Comparison of ENCODE assay signal across 19 cellular contexts in the genomic region with DNA sequence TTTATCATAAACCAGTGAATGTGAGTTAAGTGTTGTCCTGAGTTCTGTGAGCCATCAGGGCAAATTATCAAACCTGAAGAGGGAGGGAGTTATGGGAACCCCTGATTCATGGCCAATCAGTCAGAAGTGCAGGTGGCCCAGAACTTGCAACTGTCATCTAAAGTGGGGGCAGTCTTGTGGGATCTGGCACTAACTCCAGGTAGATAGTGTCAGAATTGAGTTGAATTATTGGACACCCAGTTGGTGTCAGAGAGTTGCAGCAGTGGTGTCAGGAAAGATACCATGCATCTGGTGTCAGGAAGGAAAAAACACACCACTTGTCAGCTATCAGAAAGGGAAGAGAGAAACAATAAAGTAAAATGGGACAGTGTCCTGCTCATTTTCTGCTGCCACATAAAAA. TPM values are rescaled to one million over a fixed set of nuclear protein-coding genes. Genes with fewer than 3 reads are reported as not detected.
"Had no signal": no experiment of that assay in that cellular context is flagged by ENCODE, and none has a peak within 500 bp of the region (broad histone marks: within the 10 kb centered on the region; RNA-seq: fewer than 3 reads in every experiment).

No MANE protein-coding gene starts in this region.

- H3K4me3 Mint-ChIP-seq: natural killer cell treated with Interleukin-12 subunit alpha and Interleukin-12 subunit beta and Interleukin-15 and Interleukin-18, amount 100 ng/mL, for 72 hours; stimulated activated effector memory CD8-positive, alpha-beta T cell treated with anti-CD3 and anti-CD28 coated beads, Interleukin-12 subunit alpha, Interleukin-12 subunit beta, amount 100 ng/mL, for 72 hours had no signal

- H3K4me3 ChIP-seq: gastrocnemius medialis, lower lobe of right lung, pancreas, right lobe of liver, tibial artery, upper lobe of right lung had no signal

- H3K36me3 ChIP-seq: gastrocnemius medialis, lower lobe of right lung, pancreas, right lobe of liver, tibial artery, upper lobe of right lung had no signal

- H3K27ac Mint-ChIP-seq: progenitor cell of endocrine pancreas; stimulated activated effector memory CD8-positive, alpha-beta T cell treated with anti-CD3 and anti-CD28 coated beads, Interleukin-12 subunit alpha, Interleukin-12 subunit beta, amount 100 ng/mL, for 72 hours had no signal

- H3K27ac ChIP-seq: gastrocnemius medialis, lower lobe of right lung, pancreas, right lobe of liver, tibial artery, upper lobe of right lung had no signal

- H3K4me1 ChIP-seq: lower lobe of right lung, pancreas, right lobe of liver, tibial artery, upper lobe of right lung had no signal

- H3K9me3 Mint-ChIP-seq: natural killer cell treated with Interleukin-12 subunit alpha and Interleukin-12 subunit beta and Interleukin-15 and Interleukin-18, amount 100 ng/mL, for 72 hours had no signal

- H3K27me3 Mint-ChIP-seq: progenitor cell of endocrine pancreas had no signal

- H3K9me3 ChIP-seq: lower lobe of right lung, pancreas, tibial artery, upper lobe of right lung had no signal

- ATAC-seq: esophagus mucosa; gastrocnemius medialis; left lobe of liver; lower lobe of right lung; natural killer cell treated with Interleukin-12 subunit alpha and Interleukin-12 subunit beta and Interleukin-15 and Interleukin-18, amount 100 ng/mL, for 72 hours; pancreas; right lobe of liver; stimulated activated effector memory CD8-positive, alpha-beta T cell treated with anti-CD3 and anti-CD28 coated beads, Interleukin-12 subunit alpha, Interleukin-12 subunit beta, amount 100 ng/mL, for 72 hours; stimulated activated naive CD8-positive, alpha-beta T cell treated with anti-CD3 and anti-CD28 coated beads, Interleukin-15, Interleukin-2, amounts not matched to agents 100 U/mL and 50 U/mL, for 24 hours; upper lobe of right lung had no signal

- H3K36me3 Mint-ChIP-seq: stimulated activated effector memory CD8-positive, alpha-beta T cell treated with anti-CD3 and anti-CD28 coated beads, Interleukin-12 subunit alpha, Interleukin-12 subunit beta, amount 100 ng/mL, for 72 hours had no signal

- H3K27me3 ChIP-seq: right lobe of liver, tibial artery, upper lobe of right lung had no signal

- DNase-seq: effector memory CD4-positive, alpha-beta T cell; gastrocnemius medialis; lower lobe of right lung; mesenchymal stem cell; midbrain; occipital lobe; pancreas; right lobe of liver; stimulated activated CD4-positive, alpha-beta T cell treated with anti-CD3 and anti-CD28 coated beads, Interleukin-4, amount 100 ng/mL, for 1 hour; stimulated activated CD8-positive, alpha-beta memory T cell treated with anti-CD3 and anti-CD28 coated beads, Interleukin-4, amount 100 ng/mL, for 48 hours; stimulated activated naive CD8-positive, alpha-beta T cell treated with anti-CD3 and anti-CD28 coated beads, Interleukin-15, Interleukin-2, amounts not matched to agents 100 U/mL and 50 U/mL, for 24 hours; tibial artery; upper lobe of right lung had no signal

RNA-seq across cellular contexts. Expression of gene CORIN, which starts 8.4 kb away (rescaled TPM):
- total RNA-seq: kidney epithelial cell; natural killer cell treated with Interleukin-12 subunit alpha and Interleukin-12 subunit beta and Interleukin-15 and Interleukin-18, amount 100 ng/mL, for 72 hours had no signal
